1 cellular context compared by ENCODE assay signal in the genomic region with DNA sequence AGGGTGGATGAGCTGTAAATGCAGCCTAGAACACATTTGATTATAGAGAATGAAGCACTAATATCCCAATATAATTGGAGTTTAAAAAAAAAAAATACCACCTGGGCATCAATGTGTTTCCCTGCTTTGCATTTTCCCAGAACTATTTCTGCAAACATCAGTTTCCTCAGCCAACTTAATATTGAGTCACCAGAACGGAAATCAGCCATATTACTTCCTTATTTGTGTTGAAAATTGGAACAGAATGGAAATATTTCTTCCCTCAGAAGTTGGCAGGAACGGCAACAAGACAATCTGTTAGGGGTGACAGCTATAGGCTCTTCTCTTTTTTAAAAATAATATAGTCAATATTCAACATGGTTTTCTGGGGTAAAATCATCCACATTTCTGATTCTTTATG.
TF ChIP-seq lines count a peak whose summit lies in the region.

No MANE protein-coding gene starts in this region.

TF ChIP-seq in SK-N-SH, 30 proteins besides CTCF, POLR2A, EP300 and RAD21:
- TF ChIP-seq FOXM1 (IDR thresholded peaks at IDR 0.05; ENCODE audit: low read depth) (no peak), SIN3A (IDR thresholded peaks at IDR 0.05; ENCODE audit: borderline replicate concordance, low read depth, low read length) (no peak)
